8 cellular contexts compared by ENCODE assay signal in genomic region chr1:37480125-37480466, GRCh38. TPM values are rescaled to one million over a fixed set of nuclear protein-coding genes. Genes with fewer than 3 reads are reported as not detected.
A peak's percentile ranks its signal among the peaks of the same experiment; 100 is the strongest.
DNase-seq lines count a peak whose midpoint lies in the region; ATAC-seq and TF ChIP-seq lines count a peak whose summit lies in the region.

No MANE protein-coding gene starts in this region.

- no peaks in the 10 kb centered on the region; the same call in 1 of the 2 replicates for H3K36me3 ChIP-seq in SU-DHL-6 (ENCODE audit: low read length)
- H3K36me3 ChIP-seq in skeletal muscle satellite cell (ENCODE audit: insufficient read depth, low read length) = peaks cover 85% of the 10 kb centered on the region

- no peak for ATAC-seq in GM21447 (IDR thresholded peaks at IDR 0.05; ENCODE audit: unreplicated experiment)

- no peaks in the 10 kb centered on the region for H3K9me2 ChIP-seq in SU-DHL-6 (replicated peaks; ENCODE audit: insufficient read depth, low read length)

- H4K20me1 ChIP-seq in SU-DHL-6 (ENCODE audit: low read depth, low read length) = no peaks in the 10 kb centered on the region

- H3K4me1 ChIP-seq in skeletal muscle satellite cell (ENCODE audit: control insufficient read depth, insufficient read depth, low read length) = peaks cover 61% of the 10 kb centered on the region

- no peak for DNase-seq in GM12864 (ENCODE audit: low read depth)
- DNase-seq in fibroblast of pulmonary artery (ENCODE audit: low read depth) = no peak
- DNase-seq in D341Med (ENCODE audit: low spot score) = no peak
- DNase-seq in NCI-H774 (lab: John Stamatoyannopoulos, UW) = no peak
- no peak for DNase-seq in Ammon's horn (ENCODE audit: low spot score)

- peak overlapping the region; percentile 89 for H3K27ac ChIP-seq in SU-DHL-6 (ENCODE audit: low read depth, low read length)

- H2AFZ ChIP-seq in SU-DHL-6 (ENCODE audit: low read depth, low read length, severe bottlenecking) = no peak overlapping the region

- TF ChIP-seq CTCF in GM12864 (IDR thresholded peaks at IDR 0.05; ENCODE audit: low read depth, low read length, missing control alignments) = no peak
- TF ChIP-seq CTCF in SU-DHL-6 (IDR thresholded peaks at IDR 0.05; ENCODE audit: insufficient read depth, low read length, poor library complexity, severe bottlenecking) = no peak
- TF ChIP-seq CTCF in fibroblast of pulmonary artery (IDR thresholded peaks at IDR 0.05; ENCODE audit: low read length, missing control alignments) = no peak

- peaks cover 23% of the 10 kb centered on the region for H3F3A ChIP-seq in SU-DHL-6 (ENCODE audit: insufficient read depth)

- no peaks in the 10 kb centered on the region for H3K9me3 ChIP-seq in SU-DHL-6 (ENCODE audit: insufficient read depth, low read length)
- H3K9me3 ChIP-seq in skeletal muscle satellite cell (replicated peaks; ENCODE audit: low read length) = no peaks in the 10 kb centered on the region

- H3K4me3 ChIP-seq in GM12864 (ENCODE audit: low read depth, low read length) (peak overlapping the region; percentile 88), SU-DHL-6 (ENCODE audit: insufficient read depth, low read length, poor library complexity, severe bottlenecking) (no peak overlapping the region), fibroblast of pulmonary artery (replicated peaks; ENCODE audit: low read depth, low read length) (peak overlapping the region; percentile 80), skeletal muscle satellite cell (ENCODE audit: low read length) (peak overlapping the region; percentile 78)

- peaks cover 40% of the 10 kb centered on the region for H3K79me2 ChIP-seq in SU-DHL-6 (ENCODE audit: insufficient read depth, low read length)

- H3K4me2 ChIP-seq in SU-DHL-6 (ENCODE audit: low read depth, low read length, poor library complexity, severe bottlenecking) (peak overlapping the region; percentile 97), skeletal muscle satellite cell (ENCODE audit: low read length) (peak overlapping the region; percentile 99)

- peak overlapping the region; percentile 80 for H3K9ac ChIP-seq in SU-DHL-6 (ENCODE audit: low read length)
- peak overlapping the region; percentile 93 for H3K9ac ChIP-seq in skeletal muscle satellite cell (ENCODE audit: low read depth, low read length)

- H3K27me3 ChIP-seq in SU-DHL-6 (ENCODE audit: low read length) (no peaks in the 10 kb centered on the region), skeletal muscle satellite cell (ENCODE audit: control insufficient read depth, insufficient read depth, low read length) (no peaks in the 10 kb centered on the region)

RNA-seq across cellular contexts. Expression of gene ZC3H12A, which starts 5.7 kb away (rescaled TPM):
- total RNA-seq in skeletal muscle satellite cell (2012; rRNA removed) = 9.8 and 9.9 TPM in 2 replicates

RNA-seq across cellular contexts. Expression of gene MEAF6, which starts 34.5 kb away (rescaled TPM):
- total RNA-seq in skeletal muscle satellite cell (2012; rRNA removed) = 52.9 and 59.1 TPM in 2 replicates
